1 cellular context compared by ENCODE assay signal in the genomic region with DNA sequence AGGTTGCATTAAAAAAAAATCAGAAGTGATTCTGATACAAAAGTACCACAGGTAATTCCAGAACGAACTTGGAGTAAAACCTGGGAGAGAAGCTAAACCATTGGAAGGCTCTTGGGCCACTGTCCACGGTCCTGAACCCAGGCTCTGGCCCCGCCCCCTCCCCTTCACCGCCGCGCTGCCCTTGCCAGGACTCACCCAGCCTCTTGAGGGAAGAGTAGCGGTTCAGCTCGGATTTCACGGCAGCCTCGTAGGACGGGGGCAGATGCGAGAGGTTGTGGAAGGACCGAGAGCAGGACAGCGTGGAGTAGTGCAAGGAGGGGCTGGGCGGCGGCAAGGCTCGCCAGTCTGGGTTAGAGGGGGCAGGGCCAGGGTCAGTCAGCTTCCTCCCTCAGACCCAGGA.
A peak's percentile ranks its signal among the peaks of the same experiment; 100 is the strongest.
TF ChIP-seq lines count a peak whose summit lies in the region.

No MANE protein-coding gene starts in this region.

TF ChIP-seq in HepG2, 621 proteins besides CTCF, POLR2A, EP300 and RAD21 (continued from another document and continues in another):
- TF ChIP-seq, protein P1, sequence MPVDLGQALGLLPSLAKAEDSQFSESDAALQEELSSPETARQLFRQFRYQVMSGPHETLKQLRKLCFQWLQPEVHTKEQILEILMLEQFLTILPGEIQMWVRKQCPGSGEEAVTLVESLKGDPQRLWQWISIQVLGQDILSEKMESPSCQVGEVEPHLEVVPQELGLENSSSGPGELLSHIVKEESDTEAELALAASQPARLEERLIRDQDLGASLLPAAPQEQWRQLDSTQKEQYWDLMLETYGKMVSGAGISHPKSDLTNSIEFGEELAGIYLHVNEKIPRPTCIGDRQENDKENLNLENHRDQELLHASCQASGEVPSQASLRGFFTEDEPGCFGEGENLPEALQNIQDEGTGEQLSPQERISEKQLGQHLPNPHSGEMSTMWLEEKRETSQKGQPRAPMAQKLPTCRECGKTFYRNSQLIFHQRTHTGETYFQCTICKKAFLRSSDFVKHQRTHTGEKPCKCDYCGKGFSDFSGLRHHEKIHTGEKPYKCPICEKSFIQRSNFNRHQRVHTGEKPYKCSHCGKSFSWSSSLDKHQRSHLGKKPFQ (CRISPR knock-in tag; IDR thresholded peaks at IDR 0.05; ENCODE audit: insufficient replicate concordance): no peak
- TF ChIP-seq, protein P2, sequence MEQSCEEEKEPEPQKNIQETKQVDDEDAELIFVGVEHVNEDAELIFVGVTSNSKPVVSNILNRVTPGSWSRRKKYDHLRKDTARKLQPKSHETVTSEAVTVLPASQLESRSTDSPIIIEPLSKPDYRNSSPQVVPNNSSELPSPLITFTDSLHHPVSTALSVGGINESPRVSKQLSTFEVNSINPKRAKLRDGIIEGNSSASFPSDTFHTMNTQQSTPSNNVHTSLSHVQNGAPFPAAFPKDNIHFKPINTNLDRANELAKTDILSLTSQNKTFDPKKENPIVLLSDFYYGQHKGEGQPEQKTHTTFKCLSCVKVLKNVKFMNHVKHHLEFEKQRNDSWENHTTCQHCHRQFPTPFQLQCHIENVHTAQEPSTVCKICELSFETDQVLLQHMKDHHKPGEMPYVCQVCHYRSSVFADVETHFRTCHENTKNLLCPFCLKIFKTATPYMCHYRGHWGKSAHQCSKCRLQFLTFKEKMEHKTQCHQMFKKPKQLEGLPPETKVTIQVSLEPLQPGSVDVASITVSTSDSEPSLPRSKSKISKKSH (CRISPR knock-in tag; IDR thresholded peaks at IDR 0.05; ENCODE audit: borderline replicate concordance): no peak
- peak; percentile 26; the same call in 1 of the 2 replicates for TF ChIP-seq HOXA9 (CRISPR knock-in tag; IDR thresholded peaks at IDR 0.05; ENCODE audit: borderline replicate concordance)
- TF ChIP-seq FOSL1 (CRISPR knock-in tag; IDR thresholded peaks at IDR 0.05; ENCODE audit: borderline replicate concordance): no peak
- TF ChIP-seq, protein P3, sequence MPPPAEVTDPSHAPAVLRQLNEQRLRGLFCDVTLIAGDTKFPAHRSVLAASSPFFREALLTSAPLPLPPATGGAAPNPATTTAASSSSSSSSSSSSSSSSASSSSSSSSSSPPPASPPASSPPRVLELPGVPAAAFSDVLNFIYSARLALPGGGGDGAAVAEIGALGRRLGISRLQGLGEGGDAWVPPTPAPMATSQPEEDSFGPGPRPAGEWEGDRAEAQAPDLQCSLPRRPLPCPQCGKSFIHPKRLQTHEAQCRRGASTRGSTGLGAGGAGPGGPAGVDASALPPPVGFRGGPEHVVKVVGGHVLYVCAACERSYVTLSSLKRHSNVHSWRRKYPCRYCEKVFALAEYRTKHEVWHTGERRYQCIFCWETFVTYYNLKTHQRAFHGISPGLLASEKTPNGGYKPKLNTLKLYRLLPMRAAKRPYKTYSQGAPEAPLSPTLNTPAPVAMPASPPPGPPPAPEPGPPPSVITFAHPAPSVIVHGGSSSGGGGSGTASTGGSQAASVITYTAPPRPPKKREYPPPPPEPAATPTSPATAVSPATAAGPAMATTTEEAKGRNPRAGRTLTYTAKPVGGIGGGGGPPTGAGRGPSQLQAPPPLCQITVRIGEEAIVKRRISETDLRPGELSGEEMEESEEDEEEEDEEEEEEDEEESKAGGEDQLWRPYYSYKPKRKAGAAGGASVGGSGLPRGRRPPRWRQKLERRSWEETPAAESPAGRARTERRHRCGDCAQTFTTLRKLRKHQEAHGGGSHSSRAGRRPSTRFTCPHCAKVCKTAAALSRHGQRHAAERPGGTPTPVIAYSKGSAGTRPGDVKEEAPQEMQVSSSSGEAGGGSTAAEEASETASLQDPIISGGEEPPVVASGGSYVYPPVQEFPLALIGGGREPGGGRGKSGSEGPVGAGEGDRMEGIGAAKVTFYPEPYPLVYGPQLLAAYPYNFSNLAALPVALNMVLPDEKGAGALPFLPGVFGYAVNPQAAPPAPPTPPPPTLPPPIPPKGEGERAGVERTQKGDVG (CRISPR knock-in tag; IDR thresholded peaks at IDR 0.05; ENCODE audit: borderline replicate concordance): no peak
- 0 out of 2 replicates have a peak, but pooled peaks have one; percentile 72 for TF ChIP-seq ZSCAN21 (CRISPR knock-in tag; IDR thresholded peaks at IDR 0.05; ENCODE audit: borderline replicate concordance)
- TF ChIP-seq POGZ (CRISPR knock-in tag; IDR thresholded peaks at IDR 0.05): no peak
- TF ChIP-seq, protein P4, sequence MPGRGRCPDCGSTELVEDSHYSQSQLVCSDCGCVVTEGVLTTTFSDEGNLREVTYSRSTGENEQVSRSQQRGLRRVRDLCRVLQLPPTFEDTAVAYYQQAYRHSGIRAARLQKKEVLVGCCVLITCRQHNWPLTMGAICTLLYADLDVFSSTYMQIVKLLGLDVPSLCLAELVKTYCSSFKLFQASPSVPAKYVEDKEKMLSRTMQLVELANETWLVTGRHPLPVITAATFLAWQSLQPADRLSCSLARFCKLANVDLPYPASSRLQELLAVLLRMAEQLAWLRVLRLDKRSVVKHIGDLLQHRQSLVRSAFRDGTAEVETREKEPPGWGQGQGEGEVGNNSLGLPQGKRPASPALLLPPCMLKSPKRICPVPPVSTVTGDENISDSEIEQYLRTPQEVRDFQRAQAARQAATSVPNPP (CRISPR knock-in tag; IDR thresholded peaks at IDR 0.05): no peak
- 0 out of 2 replicates have a peak, but pooled peaks have one; percentile 15 for TF ChIP-seq GATAD2A (CRISPR knock-in tag; IDR thresholded peaks at IDR 0.05)
- TF ChIP-seq RFX3 (CRISPR knock-in tag; IDR thresholded peaks at IDR 0.05): no peak
- no peak for TF ChIP-seq ETV5 (CRISPR knock-in tag; IDR thresholded peaks at IDR 0.05; ENCODE audit: borderline replicate concordance)
- no peak for TF ChIP-seq THYN1 (CRISPR knock-in tag; IDR thresholded peaks at IDR 0.05; ENCODE audit: borderline replicate concordance, low read depth)
- TF ChIP-seq, protein P5, sequence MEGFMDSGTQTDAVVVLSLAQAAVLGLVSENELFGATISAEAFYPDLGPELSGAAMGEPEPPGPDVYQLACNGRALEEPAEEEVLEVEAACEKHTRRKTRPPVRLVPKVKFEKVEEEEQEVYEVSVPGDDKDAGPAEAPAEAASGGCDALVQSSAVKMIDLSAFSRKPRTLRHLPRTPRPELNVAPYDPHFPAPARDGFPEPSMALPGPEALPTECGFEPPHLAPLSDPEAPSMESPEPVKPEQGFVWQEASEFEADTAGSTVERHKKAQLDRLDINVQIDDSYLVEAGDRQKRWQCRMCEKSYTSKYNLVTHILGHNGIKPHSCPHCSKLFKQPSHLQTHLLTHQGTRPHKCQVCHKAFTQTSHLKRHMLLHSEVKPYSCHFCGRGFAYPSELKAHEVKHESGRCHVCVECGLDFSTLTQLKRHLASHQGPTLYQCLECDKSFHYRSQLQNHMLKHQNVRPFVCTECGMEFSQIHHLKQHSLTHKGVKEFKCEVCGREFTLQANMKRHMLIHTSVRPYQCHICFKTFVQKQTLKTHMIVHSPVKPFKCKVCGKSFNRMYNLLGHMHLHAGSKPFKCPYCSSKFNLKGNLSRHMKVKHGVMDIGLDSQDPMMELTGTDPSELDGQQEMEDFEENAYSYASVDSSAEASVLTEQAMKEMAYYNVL (CRISPR knock-in tag; IDR thresholded peaks at IDR 0.05; ENCODE audit: borderline replicate concordance): no peak
- TF ChIP-seq MYC (CRISPR knock-in tag; IDR thresholded peaks at IDR 0.05; ENCODE audit: borderline replicate concordance): no peak
- 0 out of 2 replicates have a peak, but pooled peaks have one; percentile 46 for TF ChIP-seq AHR (CRISPR knock-in tag; IDR thresholded peaks at IDR 0.05)
- no peak for TF ChIP-seq IRX3 (CRISPR knock-in tag; IDR thresholded peaks at IDR 0.05; ENCODE audit: borderline replicate concordance, low read depth)
- TF ChIP-seq ZSCAN25 (CRISPR knock-in tag; IDR thresholded peaks at IDR 0.05): no peak; the same call in 1 of the 2 replicates
- TF ChIP-seq, protein P6, sequence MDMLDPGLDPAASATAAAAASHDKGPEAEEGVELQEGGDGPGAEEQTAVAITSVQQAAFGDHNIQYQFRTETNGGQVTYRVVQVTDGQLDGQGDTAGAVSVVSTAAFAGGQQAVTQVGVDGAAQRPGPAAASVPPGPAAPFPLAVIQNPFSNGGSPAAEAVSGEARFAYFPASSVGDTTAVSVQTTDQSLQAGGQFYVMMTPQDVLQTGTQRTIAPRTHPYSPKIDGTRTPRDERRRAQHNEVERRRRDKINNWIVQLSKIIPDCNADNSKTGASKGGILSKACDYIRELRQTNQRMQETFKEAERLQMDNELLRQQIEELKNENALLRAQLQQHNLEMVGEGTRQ (IDR thresholded peaks at IDR 0.05; ENCODE audit: low read depth, low read length): no peak
- TF ChIP-seq, protein P6 (CRISPR knock-in tag; IDR thresholded peaks at IDR 0.05; ENCODE audit: borderline replicate concordance): no peak
- peak; percentile 92 for TF ChIP-seq SALL1 (CRISPR knock-in tag; IDR thresholded peaks at IDR 0.05)
- TF ChIP-seq, protein P7, sequence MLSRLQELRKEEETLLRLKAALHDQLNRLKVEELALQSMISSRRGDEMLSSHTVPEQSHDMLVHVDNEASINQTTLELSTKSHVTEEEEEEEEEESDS (CRISPR knock-in tag; IDR thresholded peaks at IDR 0.05; ENCODE audit: borderline replicate concordance): no peak
- TF ChIP-seq, protein P8, sequence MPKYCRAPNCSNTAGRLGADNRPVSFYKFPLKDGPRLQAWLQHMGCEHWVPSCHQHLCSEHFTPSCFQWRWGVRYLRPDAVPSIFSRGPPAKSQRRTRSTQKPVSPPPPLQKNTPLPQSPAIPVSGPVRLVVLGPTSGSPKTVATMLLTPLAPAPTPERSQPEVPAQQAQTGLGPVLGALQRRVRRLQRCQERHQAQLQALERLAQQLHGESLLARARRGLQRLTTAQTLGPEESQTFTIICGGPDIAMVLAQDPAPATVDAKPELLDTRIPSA (CRISPR knock-in tag; IDR thresholded peaks at IDR 0.05; ENCODE audit: borderline replicate concordance): no peak
- no peak for TF ChIP-seq CREM (IDR thresholded peaks at IDR 0.05)
- no peak for TF ChIP-seq CREM (CRISPR knock-in tag; IDR thresholded peaks at IDR 0.05)
- TF ChIP-seq, protein P9, sequence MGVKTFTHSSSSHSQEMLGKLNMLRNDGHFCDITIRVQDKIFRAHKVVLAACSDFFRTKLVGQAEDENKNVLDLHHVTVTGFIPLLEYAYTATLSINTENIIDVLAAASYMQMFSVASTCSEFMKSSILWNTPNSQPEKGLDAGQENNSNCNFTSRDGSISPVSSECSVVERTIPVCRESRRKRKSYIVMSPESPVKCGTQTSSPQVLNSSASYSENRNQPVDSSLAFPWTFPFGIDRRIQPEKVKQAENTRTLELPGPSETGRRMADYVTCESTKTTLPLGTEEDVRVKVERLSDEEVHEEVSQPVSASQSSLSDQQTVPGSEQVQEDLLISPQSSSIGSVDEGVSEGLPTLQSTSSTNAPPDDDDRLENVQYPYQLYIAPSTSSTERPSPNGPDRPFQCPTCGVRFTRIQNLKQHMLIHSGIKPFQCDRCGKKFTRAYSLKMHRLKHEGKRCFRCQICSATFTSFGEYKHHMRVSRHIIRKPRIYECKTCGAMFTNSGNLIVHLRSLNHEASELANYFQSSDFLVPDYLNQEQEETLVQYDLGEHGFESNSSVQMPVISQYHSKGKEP (CRISPR knock-in tag; IDR thresholded peaks at IDR 0.05): peak; percentile 92
- peak; percentile 45; the same call in 1 of the 2 replicates for TF ChIP-seq KAT8 (CRISPR knock-in tag; IDR thresholded peaks at IDR 0.05)
- TF ChIP-seq, protein P10, sequence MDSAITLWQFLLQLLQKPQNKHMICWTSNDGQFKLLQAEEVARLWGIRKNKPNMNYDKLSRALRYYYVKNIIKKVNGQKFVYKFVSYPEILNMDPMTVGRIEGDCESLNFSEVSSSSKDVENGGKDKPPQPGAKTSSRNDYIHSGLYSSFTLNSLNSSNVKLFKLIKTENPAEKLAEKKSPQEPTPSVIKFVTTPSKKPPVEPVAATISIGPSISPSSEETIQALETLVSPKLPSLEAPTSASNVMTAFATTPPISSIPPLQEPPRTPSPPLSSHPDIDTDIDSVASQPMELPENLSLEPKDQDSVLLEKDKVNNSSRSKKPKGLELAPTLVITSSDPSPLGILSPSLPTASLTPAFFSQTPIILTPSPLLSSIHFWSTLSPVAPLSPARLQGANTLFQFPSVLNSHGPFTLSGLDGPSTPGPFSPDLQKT (CRISPR knock-in tag; IDR thresholded peaks at IDR 0.05; ENCODE audit: borderline replicate concordance): no peak
- no peak; the same call in 1 of the 2 replicates for TF ChIP-seq ZSCAN31 (CRISPR knock-in tag; IDR thresholded peaks at IDR 0.05; ENCODE audit: low read depth)
- TF ChIP-seq PHF21A (CRISPR knock-in tag; IDR thresholded peaks at IDR 0.05): no peak
- TF ChIP-seq SNRNP70 (IDR thresholded peaks at IDR 0.05; ENCODE audit: low read depth, low read length): no peak
- TF ChIP-seq, protein P11, sequence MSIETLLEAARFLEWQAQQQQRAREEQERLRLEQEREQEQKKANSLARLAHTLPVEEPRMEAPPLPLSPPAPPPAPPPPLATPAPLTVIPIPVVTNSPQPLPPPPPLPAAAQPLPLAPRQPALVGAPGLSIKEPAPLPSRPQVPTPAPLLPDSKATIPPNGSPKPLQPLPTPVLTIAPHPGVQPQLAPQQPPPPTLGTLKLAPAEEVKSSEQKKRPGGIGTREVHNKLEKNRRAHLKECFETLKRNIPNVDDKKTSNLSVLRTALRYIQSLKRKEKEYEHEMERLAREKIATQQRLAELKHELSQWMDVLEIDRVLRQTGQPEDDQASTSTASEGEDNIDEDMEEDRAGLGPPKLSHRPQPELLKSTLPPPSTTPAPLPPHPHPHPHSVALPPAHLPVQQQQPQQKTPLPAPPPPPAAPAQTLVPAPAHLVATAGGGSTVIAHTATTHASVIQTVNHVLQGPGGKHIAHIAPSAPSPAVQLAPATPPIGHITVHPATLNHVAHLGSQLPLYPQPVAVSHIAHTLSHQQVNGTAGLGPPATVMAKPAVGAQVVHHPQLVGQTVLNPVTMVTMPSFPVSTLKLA (IDR thresholded peaks at IDR 0.05): no peak
- no peak for TF ChIP-seq CHD2 (IDR thresholded peaks at IDR 0.05; ENCODE audit: low read depth, low read length)
- TF ChIP-seq, protein P12, sequence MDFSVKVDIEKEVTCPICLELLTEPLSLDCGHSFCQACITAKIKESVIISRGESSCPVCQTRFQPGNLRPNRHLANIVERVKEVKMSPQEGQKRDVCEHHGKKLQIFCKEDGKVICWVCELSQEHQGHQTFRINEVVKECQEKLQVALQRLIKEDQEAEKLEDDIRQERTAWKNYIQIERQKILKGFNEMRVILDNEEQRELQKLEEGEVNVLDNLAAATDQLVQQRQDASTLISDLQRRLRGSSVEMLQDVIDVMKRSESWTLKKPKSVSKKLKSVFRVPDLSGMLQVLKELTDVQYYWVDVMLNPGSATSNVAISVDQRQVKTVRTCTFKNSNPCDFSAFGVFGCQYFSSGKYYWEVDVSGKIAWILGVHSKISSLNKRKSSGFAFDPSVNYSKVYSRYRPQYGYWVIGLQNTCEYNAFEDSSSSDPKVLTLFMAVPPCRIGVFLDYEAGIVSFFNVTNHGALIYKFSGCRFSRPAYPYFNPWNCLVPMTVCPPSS (IDR thresholded peaks at IDR 0.05): no peak
- no peak for TF ChIP-seq SP140L (CRISPR knock-in tag; IDR thresholded peaks at IDR 0.05; ENCODE audit: borderline replicate concordance)
- TF ChIP-seq ZNF761 (CRISPR knock-in tag; conservative IDR thresholded peaks at IDR 0.05): no peak
